In the genomic region with DNA sequence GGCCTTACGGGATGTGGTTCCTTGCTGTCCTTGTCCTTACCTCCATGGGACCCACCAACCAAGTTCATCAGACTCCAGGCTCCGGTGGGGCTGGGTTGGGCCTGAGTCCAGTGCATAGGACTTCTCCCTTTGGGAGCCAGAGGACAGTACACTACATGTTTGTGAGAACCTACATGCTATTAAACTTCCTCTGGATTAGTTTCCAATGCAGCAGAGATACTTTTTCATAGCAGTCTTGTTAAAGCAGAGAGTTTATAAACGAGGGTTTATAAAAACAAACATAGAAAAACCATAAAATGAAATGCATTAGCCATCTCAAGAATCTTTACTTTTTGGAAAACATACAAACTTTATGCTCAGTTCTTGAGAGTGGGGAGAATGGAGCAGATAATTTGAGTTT, we compare ENCODE assay signal across 28 cellular contexts. TPM values are rescaled to one million over a fixed set of nuclear protein-coding genes. Genes with fewer than 3 reads are reported as not detected.
A peak's percentile ranks its signal among the peaks of the same experiment; 100 is the strongest.
DNase-seq lines count a peak whose midpoint lies in the region; TF ChIP-seq lines count a peak whose summit lies in the region.
"Had no signal": no experiment of that assay in that cellular context is flagged by ENCODE, and none has a peak within 500 bp of the region (broad histone marks: within the 10 kb centered on the region; RNA-seq: fewer than 3 reads in every experiment).

No MANE protein-coding gene starts in this region.

- H3K9me3 ChIP-seq in adipocyte (ENCODE audit: control insufficient read depth, low read length) (no peaks in the 10 kb centered on the region), esophagus squamous epithelium (no peaks in the 10 kb centered on the region)
- H3K9me3 ChIP-seq: left ventricle myocardium inferior, MG63, tibial artery had no signal

- WGBS in esophagus squamous epithelium, 2 donors, result 70 to 75% methylated on average over 3 of the region's 3 CpGs

- no peaks in the 10 kb centered on the region for H3K9me3 Mint-ChIP-seq in activated CD4-positive, alpha-beta T cell treated with anti-CD3 and anti-CD28 coated beads, Interleukin-2, amount 10 ng/mL, durations not matched to agents 24 days and 14 days
- H3K9me3 Mint-ChIP-seq in HFFc6 (no peaks in the 10 kb centered on the region), nephron progenitor cell (no peaks in the 10 kb centered on the region)
- H3K9me3 Mint-ChIP-seq: activated naive CD4-positive, alpha-beta T cell treated with anti-CD3 and anti-CD28 coated beads, Interleukin-2, amount 10 ng/mL, durations not matched to agents 7 days and 5 days; activated T-cell treated with anti-CD3 and anti-CD28 coated beads, Interleukin-2, amount 50 U/mL, for 4 hours; IgD-negative memory B cell; natural killer cell treated with Interleukin-12 subunit alpha and Interleukin-12 subunit beta and Interleukin-15 and Interleukin-18, amount 100 ng/mL, for 72 hours had no signal

- peaks cover 64% of the 10 kb centered on the region for H3K36me3 Mint-ChIP-seq in activated CD4-positive, alpha-beta T cell treated with anti-CD3 and anti-CD28 coated beads, Interleukin-2, amount 10 ng/mL, durations not matched to agents 24 days and 14 days (ENCODE audit: low read depth)
- peaks cover 34% of the 10 kb centered on the region for H3K36me3 Mint-ChIP-seq in HFFc6 (ENCODE audit: low read depth)
- peaks cover 19% of the 10 kb centered on the region for H3K36me3 Mint-ChIP-seq in nephron progenitor cell (ENCODE audit: low read depth)

- H3K27ac ChIP-seq in esophagus squamous epithelium, result peak overlapping the region in 1 of 4 donors; percentile 18
- H3K27ac ChIP-seq: left ventricle myocardium inferior, parathyroid adenoma had no signal

- H3K27me3 ChIP-seq in adipocyte (replicated peaks; ENCODE audit: control insufficient read depth, insufficient read depth, low read length), result no peaks in the 10 kb centered on the region
- H3K27me3 ChIP-seq in esophagus squamous epithelium, result no peaks in the 10 kb centered on the region
- H3K27me3 ChIP-seq: MG63, tibial artery had no signal

- H3K27ac Mint-ChIP-seq in activated CD4-positive, alpha-beta T cell treated with anti-CD3 and anti-CD28 coated beads, Interleukin-2, amount 10 ng/mL, durations not matched to agents 24 days and 14 days, result peak overlapping the region; percentile 11
- H3K27ac Mint-ChIP-seq in HFFc6 (peak overlapping the region; percentile 72), nephron progenitor cell (peak overlapping the region; percentile 37)
- H3K27ac Mint-ChIP-seq: activated naive CD4-positive, alpha-beta T cell treated with anti-CD3 and anti-CD28 coated beads, Interleukin-2, amount 10 ng/mL, durations not matched to agents 7 days and 5 days; IgD-negative memory B cell had no signal

- no peak overlapping the region for H3K9ac ChIP-seq in adipocyte (ENCODE audit: low read length)
- H3K9ac ChIP-seq: parathyroid adenoma had no signal

- H3K4me3 Mint-ChIP-seq in activated CD4-positive, alpha-beta T cell treated with anti-CD3 and anti-CD28 coated beads, Interleukin-2, amount 10 ng/mL, durations not matched to agents 24 days and 14 days, result no peak overlapping the region
- peak overlapping the region; percentile 73 for H3K4me3 Mint-ChIP-seq in HFFc6
- no peak overlapping the region for H3K4me3 Mint-ChIP-seq in nephron progenitor cell
- H3K4me3 Mint-ChIP-seq: activated naive CD4-positive, alpha-beta T cell treated with anti-CD3 and anti-CD28 coated beads, Interleukin-2, amount 10 ng/mL, durations not matched to agents 7 days and 5 days; activated T-cell treated with anti-CD3 and anti-CD28 coated beads, Interleukin-2, amount 50 U/mL, for 4 hours; IgD-negative memory B cell; natural killer cell treated with Interleukin-12 subunit alpha and Interleukin-12 subunit beta and Interleukin-15 and Interleukin-18, amount 100 ng/mL, for 72 hours had no signal

- H3K36me3 ChIP-seq in adipocyte (ENCODE audit: control insufficient read depth, insufficient read depth, low read length, severe bottlenecking) (peaks cover 73% of the 10 kb centered on the region), esophagus squamous epithelium (peaks cover 0 to 100% (median 3%) of the 10 kb centered on the region in 3 donors)

- no peak for TF ChIP-seq POLR2A in esophagus squamous epithelium (IDR thresholded peaks at IDR 0.05)

- H3K27me3 Mint-ChIP-seq in activated CD4-positive, alpha-beta T cell treated with anti-CD3 and anti-CD28 coated beads, Interleukin-2, amount 10 ng/mL, durations not matched to agents 24 days and 14 days, result no peaks in the 10 kb centered on the region
- no peaks in the 10 kb centered on the region; the same call in 1 of the 2 replicates for H3K27me3 Mint-ChIP-seq in HFFc6 (ENCODE audit: insufficient read depth)
- peaks cover 3% of the 10 kb centered on the region for H3K27me3 Mint-ChIP-seq in nephron progenitor cell (ENCODE audit: low read depth, poor library complexity)
- H3K27me3 Mint-ChIP-seq: activated naive CD4-positive, alpha-beta T cell treated with anti-CD3 and anti-CD28 coated beads, Interleukin-2, amount 10 ng/mL, durations not matched to agents 7 days and 5 days; IgD-negative memory B cell; natural killer cell treated with Interleukin-12 subunit alpha and Interleukin-12 subunit beta and Interleukin-15 and Interleukin-18, amount 100 ng/mL, for 72 hours had no signal

- H3K4me1 ChIP-seq in adipocyte (ENCODE audit: control insufficient read depth, insufficient read depth, low read length), result peaks cover 25% of the 10 kb centered on the region
- peaks cover 0 to 9% (median 0%) of the 10 kb centered on the region in 3 donors for H3K4me1 ChIP-seq in esophagus squamous epithelium
- H3K4me1 ChIP-seq: left ventricle myocardium inferior, parathyroid adenoma had no signal

- intact Hi-C loops in activated CD4-positive, alpha-beta T cell treated with anti-CD3 and anti-CD28 coated beads, Interleukin-2, amount 10 ng/mL, durations not matched to agents 24 days and 14 days (cut with micrococcal nuclease), result no loop called here
- intact Hi-C loops in esophagus squamous epithelium (cut with DNase I), result no loop called here

- H3K4me1 Mint-ChIP-seq in activated CD4-positive, alpha-beta T cell treated with anti-CD3 and anti-CD28 coated beads, Interleukin-2, amount 10 ng/mL, durations not matched to agents 24 days and 14 days, result peaks cover 32% of the 10 kb centered on the region
- peaks cover 63% of the 10 kb centered on the region for H3K4me1 Mint-ChIP-seq in HFFc6 (ENCODE audit: low read depth)
- no peaks in the 10 kb centered on the region for H3K4me1 Mint-ChIP-seq in nephron progenitor cell
- H3K4me1 Mint-ChIP-seq: activated naive CD4-positive, alpha-beta T cell treated with anti-CD3 and anti-CD28 coated beads, Interleukin-2, amount 10 ng/mL, durations not matched to agents 7 days and 5 days had no signal

- TF ChIP-seq CTCF in HFFc6 (IDR thresholded peaks at IDR 0.05) (no peak), nephron progenitor cell (IDR thresholded peaks at IDR 0.05) (no peak), esophagus squamous epithelium (IDR thresholded peaks at IDR 0.05) (no peak)

- H3K4me3 ChIP-seq in adipocyte (ENCODE audit: low read length), result no peak overlapping the region
- H3K4me3 ChIP-seq in esophagus squamous epithelium, result no peak overlapping the region
- H3K4me3 ChIP-seq: left ventricle myocardium inferior, MG63, tibial artery had no signal

- DNase-seq in activated CD4-positive, alpha-beta T cell treated with anti-CD3 and anti-CD28 coated beads, Interleukin-2, amount 10 ng/mL, durations not matched to agents 24 days and 14 days, result no peak
- no peak for DNase-seq in activated CD4-positive, alpha-beta T cell treated with anti-CD3 and anti-CD28 coated beads for 1 hour
- DNase-seq in HFFc6, result no peak
- peak; percentile 34 for DNase-seq in adipocyte (ENCODE audit: low read depth)
- no peak for DNase-seq in nephron progenitor cell
- no peak for DNase-seq in amygdala (lab: John Stamatoyannopoulos, UW)
- DNase-seq in NCI-H2029 (lab: John Stamatoyannopoulos, UW), result no peak
- DNase-seq in esophagus squamous epithelium (lab: John Stamatoyannopoulos, UW), result no peak
- DNase-seq: activated naive CD4-positive, alpha-beta T cell treated with anti-CD3 and anti-CD28 coated beads, Interleukin-2, amount 10 ng/mL, durations not matched to agents 7 days and 5 days; activated T-cell treated with anti-CD3 and anti-CD28 coated beads, Interleukin-2, amount 50 U/mL, for 4 hours; AML-193; dermis blood vessel endothelial cell; DMS153; left ventricle myocardium inferior; MG63; NCI-H1105 treated with DMSO at 0.1 percent for 48 hours; NCI-H2029 treated with DMSO at 0.1 percent for 48 hours; NCI-H2227 treated with DMSO at 0.1 percent for 48 hours; NCI-H526 treated with DMSO at 0.1 percent for 48 hours; SIG-M5; small intestine; stimulated activated CD4-positive, alpha-beta T cell treated with anti-CD3 and anti-CD28 coated beads, Interleukin-1b, Interleukin-23, amount 100 ng/mL, for 48 hours; stimulated activated CD8-positive, alpha-beta memory T cell treated with anti-CD3 and anti-CD28 coated beads, Interleukin-4, amount 100 ng/mL, for 48 hours; tibial artery had no signal

RNA-seq across cellular contexts. Expression of gene INKA2, which starts 33.4 kb away (rescaled TPM):
- 2.4 and 2.6 TPM in 2 replicates for total RNA-seq in activated CD4-positive, alpha-beta T cell treated with anti-CD3 and anti-CD28 coated beads, Interleukin-2, amount 10 ng/mL, durations not matched to agents 24 days and 14 days
- 1 to 10 TPM; 1.7 to 3.5 (median 2.6) TPM for total RNA-seq in HFFc6 (2021; fragmentation: NEBNext Ultra II Directional; extraction: Animal tissue kit (Norgen Biotek cat#: 25700))
- total RNA-seq in esophagus squamous epithelium, result 1 to 10 TPM; 2.1 to 4.6 (median 3.9) TPM
- total RNA-seq: A172 had no signal

RNA-seq across cellular contexts. Expression of gene DDX20, which starts 49.9 kb away (rescaled TPM):
- total RNA-seq in activated CD4-positive, alpha-beta T cell treated with anti-CD3 and anti-CD28 coated beads, Interleukin-2, amount 10 ng/mL, durations not matched to agents 24 days and 14 days, result 18.7 and 24.2 TPM in 2 replicates
- total RNA-seq in HFFc6 (2021; fragmentation: NEBNext Ultra II Directional; extraction: Animal tissue kit (Norgen Biotek cat#: 25700)), result 10 to 100 TPM; 12.9 to 15.5 (median 13.9) TPM
- total RNA-seq in esophagus squamous epithelium, result 10 to 100 TPM in 3 of 4 donors, 1 to 10 TPM in 1; 7.2 to 23.8 (median 11.5) TPM

Comparison
In these comparisons a context has a peak if more than half of its experiments do, and no peak if none do; other contexts are left out.
1. H3K27ac Mint-ChIP-seq: peak in every context shown above with its lines; median percentile 72 in HFFc6; 37 in nephron progenitor cell; 11 in activated CD4-positive, alpha-beta T cell treated with anti-CD3 and anti-CD28 coated beads, Interleukin-2, amount 10 ng/mL, durations not matched to agents 24 days and 14 days.